Comparison of ENCODE assay signal across 8 cellular contexts in the genomic region with DNA sequence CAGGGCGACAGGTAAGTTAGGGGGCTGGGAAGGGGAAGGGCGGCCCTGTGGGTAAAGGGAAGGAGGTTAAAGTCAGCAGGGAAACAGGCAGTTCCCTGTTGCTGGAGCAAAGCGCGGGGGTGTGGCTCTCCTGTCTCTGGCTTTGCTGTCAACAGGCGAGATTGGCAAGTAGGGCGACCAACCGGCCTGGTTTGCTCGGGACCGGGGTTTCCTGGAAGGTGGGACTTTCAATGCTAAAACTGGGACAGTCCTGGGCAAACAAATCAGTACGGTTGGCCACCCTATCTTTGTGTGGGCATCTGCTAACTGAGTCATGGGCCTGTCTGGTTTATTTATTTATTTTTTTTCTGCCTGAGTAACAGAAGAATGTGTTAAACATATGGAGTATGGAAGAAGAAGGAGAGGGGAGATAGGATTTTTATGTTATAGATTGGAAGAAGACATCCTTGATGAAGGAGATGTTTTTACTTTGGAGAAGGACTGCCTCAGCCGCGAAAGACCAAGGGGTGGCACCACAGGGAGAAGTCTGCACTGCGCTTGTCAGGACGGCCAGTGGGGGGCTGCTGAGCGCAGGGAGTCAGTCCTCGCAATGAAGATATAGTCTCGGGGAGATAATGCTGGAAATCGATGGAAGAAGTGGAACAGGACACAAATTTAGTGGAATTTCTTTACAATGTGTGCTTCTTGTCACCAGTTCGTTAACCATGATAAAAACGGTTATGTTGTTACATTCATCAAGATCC. TPM values are rescaled to one million over a fixed set of nuclear protein-coding genes. Genes with fewer than 3 reads are reported as not detected.
A peak's percentile ranks its signal among the peaks of the same experiment; 100 is the strongest.
DNase-seq lines count a peak whose midpoint lies in the region; ATAC-seq and TF ChIP-seq lines count a peak whose summit lies in the region.

No MANE protein-coding gene starts in this region.

- H3K9ac ChIP-seq in NT2/D1 (ENCODE audit: insufficient read length, low read depth): no peak overlapping the region

- peak; percentile 88 for DNase-seq in AG10803 (ENCODE audit: low read depth)
- DNase-seq in NT2/D1 (ENCODE audit: low read depth, low spot score): peak; percentile 9
- DNase-seq in activated naive CD8-positive, alpha-beta T cell treated with anti-CD3 and anti-CD28 coated beads for 36 hours: peak; percentile 63
- DNase-seq in Right ventricle myocardium inferior (ENCODE audit: missing footprints): peak; percentile 97
- DNase-seq in omental fat pad (ENCODE audit: low spot score): peak; percentile 93
- no peak for DNase-seq in NCI-H1048 (lab: John Stamatoyannopoulos, UW)

- peak; percentile 80 for TF ChIP-seq CTCF in AG10803 (conservative IDR thresholded peaks at IDR 0.05; ENCODE audit: low read length)
- TF ChIP-seq CTCF in omental fat pad (IDR thresholded peaks at IDR 0.05): no peak

- peak overlapping the region; percentile 49 for H3K4me3 Mint-ChIP-seq in activated naive CD8-positive, alpha-beta T cell treated with anti-CD3 and anti-CD28 coated beads for 36 hours

- no peaks in the 10 kb centered on the region for H3K9me3 ChIP-seq in NT2/D1 (ENCODE audit: insufficient read depth, low read length)

- intact Hi-C loops in Right ventricle myocardium inferior (cut with DNase I): loop anchor here (2.0 to 10.0 kb wide), 3 partner anchors 361 to 591 kb away; no protein-coding TSS in a partner anchor

- peaks cover 10% of the 10 kb centered on the region for H3K4me1 Mint-ChIP-seq in activated naive CD8-positive, alpha-beta T cell treated with anti-CD3 and anti-CD28 coated beads for 36 hours

- ATAC-seq in GM18868 (IDR thresholded peaks at IDR 0.05; ENCODE audit: unreplicated experiment): peak; percentile 87
- peak; percentile 83 for ATAC-seq in HG03103 (IDR thresholded peaks at IDR 0.05; ENCODE audit: low read depth, unreplicated experiment)
- ATAC-seq in Right ventricle myocardium inferior: peak; percentile 97
- peak; percentile 95 for ATAC-seq in omental fat pad (ENCODE audit: low FRiP score)

- peaks cover 13% of the 10 kb centered on the region for H3K27me3 Mint-ChIP-seq in activated naive CD8-positive, alpha-beta T cell treated with anti-CD3 and anti-CD28 coated beads for 36 hours

- peak overlapping the region; percentile 23 for H3K27ac Mint-ChIP-seq in activated naive CD8-positive, alpha-beta T cell treated with anti-CD3 and anti-CD28 coated beads for 36 hours

- H3K4me3 ChIP-seq in AG10803 (ENCODE audit: low read length) (peak overlapping the region; percentile 49), NT2/D1 (ENCODE audit: insufficient read length, low read depth) (no peak overlapping the region)

- no peaks in the 10 kb centered on the region for H3K27me3 ChIP-seq in NT2/D1 (ENCODE audit: insufficient read depth, insufficient read length)

- no peaks in the 10 kb centered on the region for H3K36me3 Mint-ChIP-seq in activated naive CD8-positive, alpha-beta T cell treated with anti-CD3 and anti-CD28 coated beads for 36 hours

- peaks cover 2% of the 10 kb centered on the region for H3K4me1 ChIP-seq in NT2/D1 (ENCODE audit: insufficient read depth, insufficient read length)

- no peaks in the 10 kb centered on the region for H3K36me3 ChIP-seq in NT2/D1 (ENCODE audit: insufficient read depth, insufficient read length, low read length)

- no peaks in the 10 kb centered on the region for H3K9me3 Mint-ChIP-seq in activated naive CD8-positive, alpha-beta T cell treated with anti-CD3 and anti-CD28 coated beads for 36 hours

RNA-seq across cellular contexts. Expression of a gene that starts 43.4 kb away (rescaled TPM):
- total RNA-seq in activated naive CD8-positive, alpha-beta T cell treated with anti-CD3 and anti-CD28 coated beads for 36 hours: 1 to 10 TPM in 1 of 2 experiments, under 1 TPM in 1; 0.45 to 1.1 TPM
- total RNA-seq in Right ventricle myocardium inferior: 1.4 TPM
- 1 to 10 TPM; 2.3 to 4.9 (median 3.8) TPM for total RNA-seq in omental fat pad
